In genomic region chr16:74811216-74811615, GRCh38 we compare ENCODE assay signal across 3 cellular contexts. TPM values are rescaled to one million over a fixed set of nuclear protein-coding genes. Genes with fewer than 3 reads are reported as not detected.
"Had no signal": no experiment of that assay in that cellular context is flagged by ENCODE, and none has a peak within 500 bp of the region (broad histone marks: within the 10 kb centered on the region; RNA-seq: fewer than 3 reads in every experiment).

No MANE protein-coding gene starts in this region.

RNA-seq across cellular contexts. Expression of gene FA2H, which starts 36.6 kb away (rescaled TPM):
- total RNA-seq: MCF 10A, SK-MEL-5 had no signal
- polyA plus RNA-seq: SK-N-SH had no signal
